ENCODE assay signal across 1 cellular context in genomic region chr21:34977333-34977732, GRCh38.
TF ChIP-seq lines count a peak whose summit lies in the region.

No MANE protein-coding gene starts in this region.

TF ChIP-seq in GM23338, 12 proteins besides CTCF, POLR2A, EP300 and RAD21 (continued from another document):
- no peak for TF ChIP-seq REST (IDR thresholded peaks at IDR 0.05; ENCODE audit: unreplicated experiment)
- TF ChIP-seq STAT1 (IDR thresholded peaks at IDR 0.05; ENCODE audit: unreplicated experiment), result no peak
- TF ChIP-seq ZNF331 (CRISPR knock-in tag; IDR thresholded peaks at IDR 0.05; ENCODE audit: low read depth), result no peak
TF ChIP-seq in GM23338: peak in this region for 0.
